10 cellular contexts compared by ENCODE assay signal in the genomic region with DNA sequence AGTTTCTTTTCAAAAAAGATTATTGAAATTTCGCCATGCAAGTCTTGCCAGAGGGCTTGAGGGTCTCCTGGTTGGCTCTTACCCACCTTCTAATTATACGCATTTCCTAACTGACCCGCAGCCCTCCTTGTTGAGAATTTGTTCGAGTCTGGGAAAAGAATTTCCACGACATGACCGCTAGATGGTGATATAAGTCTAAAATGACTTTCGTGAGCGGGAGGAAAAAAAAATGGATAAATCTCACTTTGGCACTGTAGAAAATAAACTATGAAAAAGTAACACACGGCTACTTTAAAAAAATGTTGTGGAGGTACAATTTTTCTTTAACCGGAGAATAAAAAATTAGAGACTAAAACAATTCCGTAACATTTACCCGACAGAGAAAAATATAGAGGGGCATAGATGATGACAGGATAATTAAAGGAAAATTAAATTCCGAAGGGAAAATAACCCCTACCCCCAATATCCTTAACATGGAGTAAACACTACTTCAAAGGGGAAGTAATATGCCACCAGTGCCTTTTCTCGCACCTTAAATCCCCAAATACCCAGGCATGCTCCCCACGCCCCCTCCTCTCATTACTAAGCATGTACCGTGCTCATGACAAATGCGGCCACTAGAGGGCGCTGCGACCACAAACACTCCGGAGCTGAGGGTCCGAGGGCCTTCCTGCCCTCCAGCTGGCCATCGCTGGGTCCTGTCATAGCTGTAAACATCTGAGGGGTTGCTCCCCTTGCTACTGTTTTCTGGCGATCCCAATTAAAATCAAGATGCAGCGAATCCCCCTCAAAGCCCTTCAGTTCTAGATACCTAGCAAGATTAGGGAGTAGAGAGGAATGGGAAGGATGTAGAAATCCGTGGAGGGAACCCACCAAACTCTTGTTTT.
DNase-seq lines count a peak whose midpoint lies in the region; ATAC-seq, FAIRE-seq and TF ChIP-seq lines count a peak whose summit lies in the region.
"Had no signal": no experiment of that assay in that cellular context is flagged by ENCODE, and none has a peak within 500 bp of the region (broad histone marks: within the 10 kb centered on the region; RNA-seq: fewer than 3 reads in every experiment).

No MANE protein-coding gene starts in this region.

- TF ChIP-seq POLR2A in GM12891 (IDR thresholded peaks at IDR 0.05; ENCODE audit: low read depth, low read length) = no peak

- H3K27me3 Mint-ChIP-seq in activated T-helper 1 cell treated with anti-CD3 and anti-CD28 coated beads, Interleukin-12 subunit alpha, Interleukin-12 subunit beta, Interleukin-2, Interleukin-4 antibody, amounts not matched to agents 30 ng/mL and 10 ng/mL and 1 ng/mL, durations not matched to agents 14 hours and 24 hours and 36 hours (ENCODE audit: insufficient read depth) = no peaks in the 10 kb centered on the region
- H3K27me3 Mint-ChIP-seq in stimulated activated memory B cell treated with anti-CD40 and anti-IgM and Interleukin-4, amounts not matched to agents 10 μg/mL and 1 μg/mL and 100 μg/mL, for 72 hours = peaks cover 14% of the 10 kb centered on the region

- no peaks in the 10 kb centered on the region for H3K9me3 Mint-ChIP-seq in activated T-helper 1 cell treated with anti-CD3 and anti-CD28 coated beads, Interleukin-12 subunit alpha, Interleukin-12 subunit beta, Interleukin-2, Interleukin-4 antibody, amounts not matched to agents 30 ng/mL and 10 ng/mL and 1 ng/mL, durations not matched to agents 14 hours and 24 hours and 36 hours
- no peaks in the 10 kb centered on the region for H3K9me3 Mint-ChIP-seq in stimulated activated memory B cell treated with anti-CD40 and anti-IgM and Interleukin-4, amounts not matched to agents 10 μg/mL and 1 μg/mL and 100 μg/mL, for 72 hours
- H3K9me3 Mint-ChIP-seq: IgD-negative memory B cell; stimulated activated naive CD8-positive, alpha-beta T cell treated with anti-CD3 and anti-CD28 coated beads, Interleukin-15, Interleukin-2, amounts not matched to agents 100 ng/mL and 50 ng/mL, for 24 hours had no signal

- peak; percentile 60 for FAIRE-seq in GM12891 (lab: Jason Lieb, UNC)

- intact Hi-C loops in activated T-helper 1 cell treated with anti-CD3 and anti-CD28 coated beads, Interleukin-12 subunit alpha, Interleukin-12 subunit beta, Interleukin-2, Interleukin-4 antibody, amounts not matched to agents 30 ng/mL and 10 ng/mL and 1 ng/mL, durations not matched to agents 14 hours and 24 hours and 36 hours (cut with micrococcal nuclease) = loop anchor here (1.0 to 2.0 kb wide), 2 partner anchors 284 to 1049 kb away; no protein-coding TSS in a partner anchor

- no peaks in the 10 kb centered on the region for H3K36me3 Mint-ChIP-seq in activated T-helper 1 cell treated with anti-CD3 and anti-CD28 coated beads, Interleukin-12 subunit alpha, Interleukin-12 subunit beta, Interleukin-2, Interleukin-4 antibody, amounts not matched to agents 30 ng/mL and 10 ng/mL and 1 ng/mL, durations not matched to agents 14 hours and 24 hours and 36 hours (ENCODE audit: low read depth)
- no peaks in the 10 kb centered on the region for H3K36me3 Mint-ChIP-seq in stimulated activated memory B cell treated with anti-CD40 and anti-IgM and Interleukin-4, amounts not matched to agents 10 μg/mL and 1 μg/mL and 100 μg/mL, for 72 hours
- H3K36me3 Mint-ChIP-seq: IgD-negative memory B cell had no signal

- H3K4me1 Mint-ChIP-seq in activated T-helper 1 cell treated with anti-CD3 and anti-CD28 coated beads, Interleukin-12 subunit alpha, Interleukin-12 subunit beta, Interleukin-2, Interleukin-4 antibody, amounts not matched to agents 30 ng/mL and 10 ng/mL and 1 ng/mL, durations not matched to agents 14 hours and 24 hours and 36 hours (ENCODE audit: low read depth) = peaks cover 8% of the 10 kb centered on the region
- H3K4me1 Mint-ChIP-seq in stimulated activated memory B cell treated with anti-CD40 and anti-IgM and Interleukin-4, amounts not matched to agents 10 μg/mL and 1 μg/mL and 100 μg/mL, for 72 hours = peaks cover 9% of the 10 kb centered on the region

- ATAC-seq in HG03521 (IDR thresholded peaks at IDR 0.05; ENCODE audit: unreplicated experiment) = peak; percentile 61
- no peak for ATAC-seq in stimulated activated memory B cell treated with anti-CD40 and anti-IgM and Interleukin-4, amounts not matched to agents 10 μg/mL and 1 μg/mL and 100 μg/mL, for 72 hours

- no peak overlapping the region for H3K4me3 Mint-ChIP-seq in activated T-helper 1 cell treated with anti-CD3 and anti-CD28 coated beads, Interleukin-12 subunit alpha, Interleukin-12 subunit beta, Interleukin-2, Interleukin-4 antibody, amounts not matched to agents 30 ng/mL and 10 ng/mL and 1 ng/mL, durations not matched to agents 14 hours and 24 hours and 36 hours
- H3K4me3 Mint-ChIP-seq in stimulated activated memory B cell treated with anti-CD40 and anti-IgM and Interleukin-4, amounts not matched to agents 10 μg/mL and 1 μg/mL and 100 μg/mL, for 72 hours = no peak overlapping the region
- H3K4me3 Mint-ChIP-seq: stimulated activated naive CD8-positive, alpha-beta T cell treated with anti-CD3 and anti-CD28 coated beads, Interleukin-15, Interleukin-2, amounts not matched to agents 100 ng/mL and 50 ng/mL, for 24 hours had no signal

- DNase-seq in AG08395 (ENCODE audit: low spot score) (peak; percentile 80), GM12891 (ENCODE audit: insufficient read length, low spot score) (peak; percentile 29), NCI-H526 treated with DMSO at 0.1 percent for 48 hours (lab: John Stamatoyannopoulos, UW) (peak; percentile 82), glomerular visceral epithelial cell (ENCODE audit: extremely low spot score) (peak; percentile 51), pons (ENCODE audit: low spot score) (peak; percentile 72)
- peak; percentile 2 for DNase-seq in activated T-helper 1 cell treated with anti-CD3 and anti-CD28 coated beads, Interleukin-12 subunit alpha, Interleukin-12 subunit beta, Interleukin-2, Interleukin-4 antibody, amounts not matched to agents 30 ng/mL and 10 ng/mL and 1 ng/mL, durations not matched to agents 14 hours and 24 hours and 36 hours (ENCODE audit: low spot score)

- no peak overlapping the region for H3K27ac Mint-ChIP-seq in activated T-helper 1 cell treated with anti-CD3 and anti-CD28 coated beads, Interleukin-12 subunit alpha, Interleukin-12 subunit beta, Interleukin-2, Interleukin-4 antibody, amounts not matched to agents 30 ng/mL and 10 ng/mL and 1 ng/mL, durations not matched to agents 14 hours and 24 hours and 36 hours
- H3K27ac Mint-ChIP-seq in stimulated activated memory B cell treated with anti-CD40 and anti-IgM and Interleukin-4, amounts not matched to agents 10 μg/mL and 1 μg/mL and 100 μg/mL, for 72 hours = no peak overlapping the region
- H3K27ac Mint-ChIP-seq: IgD-negative memory B cell; stimulated activated naive CD8-positive, alpha-beta T cell treated with anti-CD3 and anti-CD28 coated beads, Interleukin-15, Interleukin-2, amounts not matched to agents 100 ng/mL and 50 ng/mL, for 24 hours had no signal

TF ChIP-seq in GM12891, 5 proteins besides CTCF, POLR2A, EP300 and RAD21:
- TF ChIP-seq PAX5 (IDR thresholded peaks at IDR 0.05; ENCODE audit: insufficient read depth, low read length, severe bottlenecking) = no peak
- TF ChIP-seq POLR2AphosphoS5 (IDR thresholded peaks at IDR 0.05; ENCODE audit: low read depth, low read length) = no peak

Comparison
In these comparisons a context has a peak if more than half of its experiments do, and no peak if none do; other contexts are left out.
1. DNase-seq: peak in every context shown above with its lines; median percentile 82 in NCI-H526 treated with DMSO at 0.1 percent for 48 hours; 80 in AG08395; 72 in pons; 51 in glomerular visceral epithelial cell; 29 in GM12891; 2 in activated T-helper 1 cell treated with anti-CD3 and anti-CD28 coated beads, Interleukin-12 subunit alpha, Interleukin-12 subunit beta, Interleukin-2, Interleukin-4 antibody, amounts not matched to agents 30 ng/mL and 10 ng/mL and 1 ng/mL, durations not matched to agents 14 hours and 24 hours and 36 hours.